8 cellular contexts compared by ENCODE assay signal in the genomic region with DNA sequence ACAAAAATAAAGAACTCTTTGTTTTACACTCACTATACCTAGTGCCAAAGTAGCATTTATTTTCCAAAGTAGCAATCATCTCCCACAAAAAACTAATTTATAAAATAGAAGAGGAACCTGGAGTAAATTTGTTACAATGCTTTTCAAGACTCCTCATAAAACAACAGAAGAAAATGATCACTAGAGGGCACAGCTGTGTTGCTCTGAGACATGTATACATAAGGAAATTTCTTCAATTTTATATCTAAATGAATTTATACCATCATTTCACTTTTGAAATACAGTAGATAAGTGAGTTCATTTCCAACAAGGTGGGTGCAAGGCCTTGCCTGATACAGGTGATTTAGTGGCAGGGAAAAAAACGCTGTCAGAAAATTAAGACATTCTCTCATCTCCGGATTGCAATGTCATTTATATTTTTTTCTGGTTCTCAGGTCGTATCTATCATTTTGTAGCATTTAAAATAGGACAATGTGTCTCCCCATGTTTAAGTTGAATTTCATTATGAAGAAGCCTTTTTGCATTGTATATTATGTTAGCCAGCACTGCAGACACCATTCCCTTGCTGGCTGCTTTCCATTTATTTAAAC. TPM values are rescaled to one million over a fixed set of nuclear protein-coding genes. Genes with fewer than 3 reads are reported as not detected.
DNase-seq lines count a peak whose midpoint lies in the region; ATAC-seq, FAIRE-seq and TF ChIP-seq lines count a peak whose summit lies in the region.

No MANE protein-coding gene starts in this region.

- H3K9ac ChIP-seq in K562 (ENCODE audit: insufficient read depth in 1 of 2, low read depth in 2 of 2, low read length in 2 of 2), result no peak overlapping the region

- TF ChIP-seq CTCF in Caco-2 (IDR thresholded peaks at IDR 0.05; ENCODE audit: insufficient read depth in 1 of 2, low read depth in 1 of 2, low read length in 1 of 2, severe bottlenecking in 1 of 2, unreplicated experiment in 1 of 2) (peak; percentile 38 to 57), K562 (IDR thresholded peaks at IDR 0.05 in 2 of 3, conservative IDR thresholded peaks at IDR 0.05 in 1 of 3; ENCODE audit: insufficient read depth in 2 of 3, low read depth in 1 of 3, low read length in 3 of 3) (peak in 2 of 3 experiments; percentile 2 to 45; a peak in 3 of 6 replicates)

- WGBS in K562 (ENCODE audit: insufficient coverage, low coverage, missing lambda C conversion rate), result 2% methylated on average over 3 of the region's 3 CpGs

- H3K9me3 Mint-ChIP-seq in Caco-2 (ENCODE audit: unreplicated experiment), result no peaks in the 10 kb centered on the region
- no peaks in the 10 kb centered on the region for H3K9me3 Mint-ChIP-seq in activated naive CD8-positive, alpha-beta T cell treated with anti-CD3 and anti-CD28 coated beads for 36 hours

- H3K36me3 Mint-ChIP-seq in Caco-2 (ENCODE audit: insufficient read depth, unreplicated experiment), result no peaks in the 10 kb centered on the region
- H3K36me3 Mint-ChIP-seq in activated naive CD8-positive, alpha-beta T cell treated with anti-CD3 and anti-CD28 coated beads for 36 hours, result no peaks in the 10 kb centered on the region

- H3K27ac ChIP-seq in K562 (ENCODE audit: extremely low read depth, low read depth, low read length) (no peak overlapping the region), substantia nigra (ENCODE audit: low read depth, low read length, poor library complexity, severe bottlenecking) (no peak overlapping the region)

- intact Hi-C loops in Caco-2 (cut with micrococcal nuclease; ENCODE audit: unreplicated experiment), result loop anchor here (1.0 kb wide), 1 partner anchor 157 kb away; no protein-coding TSS in a partner anchor
- intact Hi-C loops in K562 (cut with micrococcal nuclease), result loop anchor here (1.0 kb wide), 1 partner anchor 157 kb away; no protein-coding TSS in a partner anchor

- no peak for DNase-seq in Caco-2
- peak; percentile 48 to 69 for DNase-seq in Kasumi-1 (lab: John Stamatoyannopoulos, UW)
- peak in 1 of 4 experiments; percentile 13 for DNase-seq in K562 (ENCODE audit: extremely low read depth in 1 of 4, low spot score in 3 of 4)
- peak; percentile 47 for DNase-seq in medulla oblongata (ENCODE audit: extremely low spot score)
- no peak for DNase-seq in activated naive CD8-positive, alpha-beta T cell treated with anti-CD3 and anti-CD28 coated beads for 36 hours
- DNase-seq in substantia nigra (lab: John Stamatoyannopoulos, UW), result no peak
- DNase-seq in cerebellar nuclear complex (lab: John Stamatoyannopoulos, UW), result no peak

- POLR2A ChIA-PET in Caco-2 (lab: Charles Lee), result no interaction called here
- POLR2A ChIA-PET in K562 (lab: Yijun Ruan, JAX), result no interaction called here

- no peak overlapping the region for H3K4me3 ChIP-seq in Caco-2 (ENCODE audit: low read depth, low read length)
- H3K4me3 ChIP-seq in K562, result no peak overlapping the region

- no peak for TF ChIP-seq EP300 in K562 (IDR thresholded peaks at IDR 0.05; ENCODE audit: low read length)

- no peak for FAIRE-seq in K562 (lab: Jason Lieb, UNC)

- H3K4me1 ChIP-seq in Caco-2, result no peaks in the 10 kb centered on the region
- H3K4me1 ChIP-seq in K562 (replicated peaks in 1 of 2; ENCODE audit: control insufficient read depth in 2 of 2, insufficient read depth in 2 of 2, low read length in 2 of 2), result no peaks in the 10 kb centered on the region

- no peak overlapping the region for H3K4me2 ChIP-seq in K562 (ENCODE audit: insufficient read depth, low read length)

- no peak overlapping the region for H3K27ac Mint-ChIP-seq in Caco-2 (ENCODE audit: unreplicated experiment)
- no peak overlapping the region for H3K27ac Mint-ChIP-seq in activated naive CD8-positive, alpha-beta T cell treated with anti-CD3 and anti-CD28 coated beads for 36 hours

- CTCF ChIA-PET in Caco-2 (lab: Charles Lee), result no interaction called here
- CTCF ChIA-PET in K562 (lab: Yijun Ruan, JAX; ENCODE audit: low intra/inter-chr PET ratio), result interaction anchor here (0.7 kb wide), 1 partner anchor 157 kb away, joined by 5 read pairs; no protein-coding TSS in a partner anchor

- H3K4me1 Mint-ChIP-seq in Caco-2 (ENCODE audit: low read depth, unreplicated experiment), result no peaks in the 10 kb centered on the region
- no peaks in the 10 kb centered on the region for H3K4me1 Mint-ChIP-seq in activated naive CD8-positive, alpha-beta T cell treated with anti-CD3 and anti-CD28 coated beads for 36 hours

- H2AFZ ChIP-seq in K562 (ENCODE audit: low read depth, low read length), result no peak overlapping the region

- H3K36me3 ChIP-seq in Caco-2 (ENCODE audit: control insufficient read depth, insufficient read depth, low read length) (no peaks in the 10 kb centered on the region), K562 (ENCODE audit: control insufficient read depth, insufficient read depth, low read length) (no peaks in the 10 kb centered on the region)

- no peak for TF ChIP-seq POLR2A in K562 (conservative IDR thresholded peaks at IDR 0.05)

- TF ChIP-seq RAD21 in K562 (CRISPR knock-in tag; conservative IDR thresholded peaks at IDR 0.05 in 1 of 2, IDR thresholded peaks at IDR 0.05 in 1 of 2), result peak in 1 of 2 experiments; percentile 45; a peak in 3 of 4 replicates

- no peak overlapping the region for H3K4me3 Mint-ChIP-seq in Caco-2 (ENCODE audit: unreplicated experiment)
- no peak overlapping the region for H3K4me3 Mint-ChIP-seq in activated naive CD8-positive, alpha-beta T cell treated with anti-CD3 and anti-CD28 coated beads for 36 hours

- H3K9me1 ChIP-seq in K562 (ENCODE audit: control insufficient read depth, insufficient read depth, low read length), result no peaks in the 10 kb centered on the region

- no peaks in the 10 kb centered on the region for H3K9me3 ChIP-seq in Caco-2
- no peaks in the 10 kb centered on the region for H3K9me3 ChIP-seq in K562 (replicated peaks; ENCODE audit: control insufficient read depth, insufficient read depth, low read depth, low read length)

- no peaks in the 10 kb centered on the region for H3K27me3 Mint-ChIP-seq in Caco-2 (ENCODE audit: insufficient read depth, unreplicated experiment)
- H3K27me3 Mint-ChIP-seq in activated naive CD8-positive, alpha-beta T cell treated with anti-CD3 and anti-CD28 coated beads for 36 hours, result no peaks in the 10 kb centered on the region

- no TSS peak for BruUV-seq in Caco-2 (replicated peaks; lab: Mats Ljungman, UMichigan)
- no TSS peak for BruUV-seq in K562 (replicated peaks; lab: Mats Ljungman, UMichigan)

- no peaks in the 10 kb centered on the region for H4K20me1 ChIP-seq in K562 (replicated peaks; ENCODE audit: control insufficient read depth, insufficient read depth, low read length)

- ATAC-seq in K562, result no peak
- no peak for ATAC-seq in HG03442 (IDR thresholded peaks at IDR 0.05; ENCODE audit: unreplicated experiment)

- H3K79me2 ChIP-seq in K562 (ENCODE audit: control insufficient read depth, insufficient read depth, low read length), result no peaks in the 10 kb centered on the region

- in situ Hi-C loops in K562 (cut with MboI), result no loop called here

- H3K27me3 ChIP-seq in Caco-2 (replicated peaks; ENCODE audit: control insufficient read depth, insufficient read depth, low read length) (no peaks in the 10 kb centered on the region), K562 (ENCODE audit: control insufficient read depth in 2 of 2, insufficient read depth in 2 of 2, low read length in 2 of 2) (no peaks in the 10 kb centered on the region)

TF ChIP-seq in K562, 482 proteins besides CTCF, POLR2A, EP300 and RAD21 (continues in another document):
- no peak for TF ChIP-seq KDM1A (IDR thresholded peaks at IDR 0.05)
- no peak for TF ChIP-seq ARNT (IDR thresholded peaks at IDR 0.05)
- TF ChIP-seq ZNF436 (CRISPR knock-in tag; IDR thresholded peaks at IDR 0.05), result no peak
- no peak for TF ChIP-seq HCFC1 (IDR thresholded peaks at IDR 0.05; ENCODE audit: low read depth, low read length)
- no peak for TF ChIP-seq ZNF75A (CRISPR knock-in tag; IDR thresholded peaks at IDR 0.05)
- no peak for TF ChIP-seq ID3 (CRISPR knock-in tag; IDR thresholded peaks at IDR 0.05)
- no peak for TF ChIP-seq ID3 (tag; IDR thresholded peaks at IDR 0.05)
- no peak for TF ChIP-seq PCBP2 (IDR thresholded peaks at IDR 0.05; ENCODE audit: low read depth, low read length, poor library complexity, severe bottlenecking)
- TF ChIP-seq MAZ (CRISPR knock-in tag; conservative IDR thresholded peaks at IDR 0.05 in 1 of 2, IDR thresholded peaks at IDR 0.05 in 1 of 2), result no peak
- TF ChIP-seq YBX1 (IDR thresholded peaks at IDR 0.05), result no peak
- no peak for TF ChIP-seq SMC3 (conservative IDR thresholded peaks at IDR 0.05; ENCODE audit: insufficient read depth, low read depth, low read length)

RNA-seq across cellular contexts. Expression of gene ARHGEF26, which starts 25.3 kb away (rescaled TPM):
- total RNA-seq in Caco-2 (2022) (19.3 and 20.8 TPM in 2 replicates), K562 (2014; rRNA removed) (0.12 TPM in 1 of 2 replicates, not detected in the other), K562 (2014; rRNA removed; fragmentation: Illumina TruSeq; extraction: Trizol) (0.07 and 0.13 TPM in 2 replicates), K562 (2015; rRNA removed; fragmentation: Illumina TruSeq; extraction: Trizol) (0.07 and 0.08 TPM in 2 replicates), K562 (2021) (0.11 and 0.34 TPM in 2 replicates)
- total RNA-seq in K562 (2011; cell fraction: chromatin; rRNA removed; ENCODE audit: low replicate concordance), result 0.30 and 0.58 TPM in 2 replicates
- total RNA-seq in K562 (2011; cell fraction: nucleolus; rRNA removed), result 0.26 and 0.33 TPM in 2 replicates
- total RNA-seq in K562 (2011; cell fraction: nucleoplasm; rRNA removed), result 0.38 and 0.73 TPM in 2 replicates
- polyA plus RNA-seq in K562 (2011; rRNA removed) (0.04 TPM in 1 of 2 replicates, not detected in the other), K562 (2014; fragmentation: Illumina TruSeq; extraction: Trizol) (0.04 and 0.08 TPM in 2 replicates), K562 (2014; fragmentation: Nextera tagmentation; extraction: Ambion mirVana) (under 1 TPM; 0.01 to 0.04 TPM), K562 (2014; rRNA removed) (0.31 TPM in 1 of 2 replicates, not detected in the other)
- polyA plus RNA-seq in K562 (2011; cell fraction: cytosol; rRNA removed), result 0.01 and 0.03 TPM in 2 replicates
- 0.04 and 0.10 TPM in 2 replicates for polyA plus RNA-seq in K562 (2011; cell fraction: nucleus; rRNA removed)
- polyA plus RNA-seq in K562 (2012), result 0.04 and 0.09 TPM in 2 replicates
- 0.14 TPM in 1 of 2 replicates, not detected in the other for polyA minus RNA-seq in K562 (2011; rRNA and poly(A)+ RNA removed)
- not detected in 2 replicates for polyA minus RNA-seq in K562 (2011; cell fraction: cytosol; rRNA and poly(A)+ RNA removed)
- 0.22 and 0.27 TPM in 2 replicates for polyA minus RNA-seq in K562 (2011; cell fraction: nucleus; rRNA and poly(A)+ RNA removed)
- under 1 TPM in 1 of 2 experiments, not detected in 1; 0.04 TPM for total RNA-seq in activated naive CD8-positive, alpha-beta T cell treated with anti-CD3 and anti-CD28 coated beads for 36 hours

Comparison
In these comparisons a context has a peak if more than half of its experiments do, and no peak if none do; other contexts are left out.
1. DNase-seq: peak in Kasumi-1 (2 of 2) and medulla oblongata (single experiment); none in Caco-2 (0 of 2), activated naive CD8-positive, alpha-beta T cell treated with anti-CD3 and anti-CD28 coated beads for 36 hours (single experiment), substantia nigra (0 of 49) and cerebellar nuclear complex (0 of 2).
2. RNA of gene ARHGEF26, which starts 25.3 kb away (total RNA-seq): 19.3 to 20.8 TPM in Caco-2; 0.07 to 0.73 TPM in K562 and 0.04 TPM in activated naive CD8-positive, alpha-beta T cell treated with anti-CD3 and anti-CD28 coated beads for 36 hours; every median in the first group is over 10 times any median in the second.